8 cellular contexts compared by ENCODE assay signal in the genomic region with DNA sequence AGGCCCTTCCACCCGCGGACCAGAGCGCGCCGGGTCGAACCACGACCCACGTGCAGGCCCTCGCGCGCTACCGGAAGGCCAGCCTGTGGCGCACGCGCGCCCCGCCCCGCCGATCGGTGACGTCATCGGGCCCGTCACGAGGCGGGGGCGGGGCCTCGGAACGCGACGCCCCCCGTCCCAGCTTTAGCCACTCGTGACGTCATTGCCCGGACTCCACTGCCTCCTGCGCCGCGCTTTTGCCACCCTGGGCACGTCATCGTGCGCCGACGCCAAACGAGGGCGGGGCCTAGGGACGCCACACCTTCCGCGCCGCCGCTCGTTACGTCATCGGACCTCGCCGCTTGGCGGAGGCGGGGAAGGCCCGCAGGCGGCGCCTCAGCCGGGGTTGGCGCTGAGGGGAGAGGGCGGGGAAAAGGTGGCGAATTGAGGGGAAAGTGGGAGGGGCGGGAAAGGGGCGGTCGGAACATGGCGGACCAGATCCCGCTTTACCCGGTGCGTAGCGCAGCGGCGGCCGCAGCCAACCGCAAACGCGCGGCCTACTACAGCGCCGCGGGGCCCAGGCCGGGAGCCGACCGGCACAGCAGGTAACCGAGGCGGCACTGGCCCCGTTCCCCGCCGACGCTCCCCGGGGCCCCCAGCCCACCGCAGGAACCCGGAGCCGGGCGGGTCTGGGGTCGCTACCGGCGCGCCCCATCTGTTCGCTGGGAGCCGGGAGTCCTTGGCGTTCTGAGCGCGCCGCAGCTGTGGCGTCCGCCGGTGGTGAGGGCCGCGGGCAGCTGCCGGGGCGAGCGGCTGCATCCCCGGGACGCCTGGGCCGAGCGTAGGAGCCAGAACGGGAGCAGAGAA. TPM values are rescaled to one million over a fixed set of nuclear protein-coding genes. Genes with fewer than 3 reads are reported as not detected.
DNase-seq lines count a peak whose midpoint lies in the region; TF ChIP-seq lines count a peak whose summit lies in the region.

A gene with protein sequence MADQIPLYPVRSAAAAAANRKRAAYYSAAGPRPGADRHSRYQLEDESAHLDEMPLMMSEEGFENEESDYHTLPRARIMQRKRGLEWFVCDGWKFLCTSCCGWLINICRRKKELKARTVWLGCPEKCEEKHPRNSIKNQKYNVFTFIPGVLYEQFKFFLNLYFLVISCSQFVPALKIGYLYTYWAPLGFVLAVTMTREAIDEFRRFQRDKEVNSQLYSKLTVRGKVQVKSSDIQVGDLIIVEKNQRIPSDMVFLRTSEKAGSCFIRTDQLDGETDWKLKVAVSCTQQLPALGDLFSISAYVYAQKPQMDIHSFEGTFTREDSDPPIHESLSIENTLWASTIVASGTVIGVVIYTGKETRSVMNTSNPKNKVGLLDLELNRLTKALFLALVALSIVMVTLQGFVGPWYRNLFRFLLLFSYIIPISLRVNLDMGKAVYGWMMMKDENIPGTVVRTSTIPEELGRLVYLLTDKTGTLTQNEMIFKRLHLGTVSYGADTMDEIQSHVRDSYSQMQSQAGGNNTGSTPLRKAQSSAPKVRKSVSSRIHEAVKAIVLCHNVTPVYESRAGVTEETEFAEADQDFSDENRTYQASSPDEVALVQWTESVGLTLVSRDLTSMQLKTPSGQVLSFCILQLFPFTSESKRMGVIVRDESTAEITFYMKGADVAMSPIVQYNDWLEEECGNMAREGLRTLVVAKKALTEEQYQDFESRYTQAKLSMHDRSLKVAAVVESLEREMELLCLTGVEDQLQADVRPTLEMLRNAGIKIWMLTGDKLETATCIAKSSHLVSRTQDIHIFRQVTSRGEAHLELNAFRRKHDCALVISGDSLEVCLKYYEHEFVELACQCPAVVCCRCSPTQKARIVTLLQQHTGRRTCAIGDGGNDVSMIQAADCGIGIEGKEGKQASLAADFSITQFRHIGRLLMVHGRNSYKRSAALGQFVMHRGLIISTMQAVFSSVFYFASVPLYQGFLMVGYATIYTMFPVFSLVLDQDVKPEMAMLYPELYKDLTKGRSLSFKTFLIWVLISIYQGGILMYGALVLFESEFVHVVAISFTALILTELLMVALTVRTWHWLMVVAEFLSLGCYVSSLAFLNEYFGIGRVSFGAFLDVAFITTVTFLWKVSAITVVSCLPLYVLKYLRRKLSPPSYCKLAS (plus strand): TSS at position 449 of the 846 bp plus-strand sequence. CDS start 17 bp downstream, at position 466.

- DNase-seq in ELF-1 (ENCODE audit: low read depth, low spot score) (peak; percentile 99), GOT3 (lab: John Stamatoyannopoulos, UW) (peak; percentile 85), LNCaP clone FGC (ENCODE audit: low read depth) (peak; percentile 75), SHP77 treated with DMSO at 0.1 percent for 48 hours (lab: John Stamatoyannopoulos, UW) (peak; percentile 42), fibroblast of the conjunctiva (ENCODE audit: low read depth) (peak; percentile 96), stomach (peak; percentile 98)
- peak; percentile 99 for DNase-seq in activated effector memory CD4-positive, alpha-beta T cell treated with anti-CD3 and anti-CD28 coated beads, Interleukin-2, amount 50 U/mL, for 16 hours

- peak within 1 kb of the TSS; percentile 58 for H2AFZ ChIP-seq in neural cell (ENCODE audit: low read depth, low read length)

- no peaks in the 10 kb centered on the region for H3F3A ChIP-seq in neural cell (ENCODE audit: insufficient read depth, low read length, poor library complexity, severe bottlenecking)

- H3K9me3 ChIP-seq in neural cell (ENCODE audit: low read length) (no peaks in the 10 kb centered on the region), stomach (no peaks in the 10 kb centered on the region)

- no peaks in the 10 kb centered on the region for H3K36me3 ChIP-seq in neural cell (ENCODE audit: insufficient read depth, low read length)
- H3K36me3 ChIP-seq in stomach, result peaks cover 0 to 8% (median 0%) of the 10 kb centered on the region in 4 donors

- TF ChIP-seq CTCF in LNCaP clone FGC (IDR thresholded peaks at IDR 0.05; ENCODE audit: control insufficient read depth, extremely low read depth, insufficient read depth) (peak; percentile 29; the same call in 1 of the 2 replicates), neural cell (IDR thresholded peaks at IDR 0.05; ENCODE audit: poor library complexity, severe bottlenecking) (peak; percentile 38), stomach (IDR thresholded peaks at IDR 0.05) (peak in 3 of 7 experiments; percentile 8 to 30 (median 15))

- H3K4me3 ChIP-seq in LNCaP clone FGC (ENCODE audit: low read depth, low read length) (peak within 1 kb of the TSS; percentile 93), neural cell (ENCODE audit: low read length) (peak within 1 kb of the TSS; percentile 79), stomach (peak within 1 kb of the TSS; percentile 90 to 99 (median 92))

- intact Hi-C loops in stomach (cut with DNase I; ENCODE audit: low total_unique reads), result no loop called here

- TF ChIP-seq POLR2A in stomach (IDR thresholded peaks at IDR 0.05), result peak in 1 of 4 donors; percentile 16

- peak within 1 kb of the TSS; percentile 48 for H3K27ac ChIP-seq in neural cell (ENCODE audit: low read length)
- H3K27ac ChIP-seq in stomach, result peak within 1 kb of the TSS; percentile 92 to 98 (median 94)

- H3K4me1 ChIP-seq in stomach, result peaks cover 9 to 32% (median 18%) of the 10 kb centered on the region in 4 donors

- H4K20me1 ChIP-seq in neural cell (ENCODE audit: insufficient read depth), result no peaks in the 10 kb centered on the region

- 0 to 1% (median 1%) methylated on average over 56 to 118 of the region's 118 CpGs for WGBS in stomach, 5 donors

- peak within 1 kb of the TSS; percentile 74 for H3K4me2 ChIP-seq in neural cell (ENCODE audit: low read length)

- H3K27me3 ChIP-seq in neural cell (ENCODE audit: insufficient read depth, low read depth, low read length) (no peaks in the 10 kb centered on the region), stomach (no peaks in the 10 kb centered on the region)

- peaks cover 18% of the 10 kb centered on the region for H3K79me2 ChIP-seq in neural cell (replicated peaks; ENCODE audit: insufficient read depth, low read length)

- no peaks in the 10 kb centered on the region for H3K9me2 ChIP-seq in neural cell (ENCODE audit: insufficient read depth, low read length)

- peak; percentile 67 for TF ChIP-seq EP300 in neural cell (conservative IDR thresholded peaks at IDR 0.05; ENCODE audit: poor library complexity, severe bottlenecking)
- TF ChIP-seq EP300 in stomach (IDR thresholded peaks at IDR 0.05), result no peak

- H3K9ac ChIP-seq in neural cell (ENCODE audit: low read length), result peak within 1 kb of the TSS; percentile 71

- peak; percentile 49 for TF ChIP-seq RAD21 in neural cell (conservative IDR thresholded peaks at IDR 0.05)

TF ChIP-seq in neural cell, 6 proteins besides CTCF, POLR2A, EP300 and RAD21:
- peak; percentile 61 for TF ChIP-seq POLR2AphosphoS5 (IDR thresholded peaks at IDR 0.05)
- TF ChIP-seq, protein P1, sequence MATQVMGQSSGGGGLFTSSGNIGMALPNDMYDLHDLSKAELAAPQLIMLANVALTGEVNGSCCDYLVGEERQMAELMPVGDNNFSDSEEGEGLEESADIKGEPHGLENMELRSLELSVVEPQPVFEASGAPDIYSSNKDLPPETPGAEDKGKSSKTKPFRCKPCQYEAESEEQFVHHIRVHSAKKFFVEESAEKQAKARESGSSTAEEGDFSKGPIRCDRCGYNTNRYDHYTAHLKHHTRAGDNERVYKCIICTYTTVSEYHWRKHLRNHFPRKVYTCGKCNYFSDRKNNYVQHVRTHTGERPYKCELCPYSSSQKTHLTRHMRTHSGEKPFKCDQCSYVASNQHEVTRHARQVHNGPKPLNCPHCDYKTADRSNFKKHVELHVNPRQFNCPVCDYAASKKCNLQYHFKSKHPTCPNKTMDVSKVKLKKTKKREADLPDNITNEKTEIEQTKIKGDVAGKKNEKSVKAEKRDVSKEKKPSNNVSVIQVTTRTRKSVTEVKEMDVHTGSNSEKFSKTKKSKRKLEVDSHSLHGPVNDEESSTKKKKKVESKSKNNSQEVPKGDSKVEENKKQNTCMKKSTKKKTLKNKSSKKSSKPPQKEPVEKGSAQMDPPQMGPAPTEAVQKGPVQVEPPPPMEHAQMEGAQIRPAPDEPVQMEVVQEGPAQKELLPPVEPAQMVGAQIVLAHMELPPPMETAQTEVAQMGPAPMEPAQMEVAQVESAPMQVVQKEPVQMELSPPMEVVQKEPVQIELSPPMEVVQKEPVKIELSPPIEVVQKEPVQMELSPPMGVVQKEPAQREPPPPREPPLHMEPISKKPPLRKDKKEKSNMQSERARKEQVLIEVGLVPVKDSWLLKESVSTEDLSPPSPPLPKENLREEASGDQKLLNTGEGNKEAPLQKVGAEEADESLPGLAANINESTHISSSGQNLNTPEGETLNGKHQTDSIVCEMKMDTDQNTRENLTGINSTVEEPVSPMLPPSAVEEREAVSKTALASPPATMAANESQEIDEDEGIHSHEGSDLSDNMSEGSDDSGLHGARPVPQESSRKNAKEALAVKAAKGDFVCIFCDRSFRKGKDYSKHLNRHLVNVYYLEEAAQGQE (IDR thresholded peaks at IDR 0.05; ENCODE audit: borderline replicate concordance), result no peak
- no peak for TF ChIP-seq SMC3 (conservative IDR thresholded peaks at IDR 0.05; ENCODE audit: poor library complexity)
- peak; percentile 84 for TF ChIP-seq MXI1 (conservative IDR thresholded peaks at IDR 0.05; ENCODE audit: poor library complexity, severe bottlenecking)
- TF ChIP-seq EZH2 (IDR thresholded peaks at IDR 0.05; ENCODE audit: borderline replicate concordance, insufficient read depth, low read length, poor library complexity, severe bottlenecking), result no peak
- TF ChIP-seq TAF1 (IDR thresholded peaks at IDR 0.05; ENCODE audit: low read depth), result peak; percentile 25

RNA-seq across cellular contexts. Expression of the gene that starts here (rescaled TPM):
- polyA plus RNA-seq in neural cell (11.6 and 15.4 TPM in 2 replicates), stomach (10 to 100 TPM; 10.6 to 21.2 (median 13.4) TPM)
- 53.6 and 64.8 TPM in 2 replicates for polyA minus RNA-seq in neural cell
- total RNA-seq in stomach, result 100 to 1,000 TPM in 2 of 5 donors, 10 to 100 TPM in 3; 23.3 to 128 (median 76.0) TPM

Comparison
In these comparisons a context has a peak if more than half of its experiments do, and no peak if none do; other contexts are left out.
1. Peak in every context shown above with its lines: DNase-seq, H3K4me3 ChIP-seq and H3K27ac ChIP-seq.
2. DNase-seq: peak in every context shown above with its lines; median percentile 99 in ELF-1; 99 in activated effector memory CD4-positive, alpha-beta T cell treated with anti-CD3 and anti-CD28 coated beads, Interleukin-2, amount 50 U/mL, for 16 hours; 98 in stomach; 96 in fibroblast of the conjunctiva; 85 in GOT3; 75 in LNCaP clone FGC; 42 in SHP77 treated with DMSO at 0.1 percent for 48 hours.